Comparison of ENCODE assay signal across 9 cellular contexts in the genomic region with DNA sequence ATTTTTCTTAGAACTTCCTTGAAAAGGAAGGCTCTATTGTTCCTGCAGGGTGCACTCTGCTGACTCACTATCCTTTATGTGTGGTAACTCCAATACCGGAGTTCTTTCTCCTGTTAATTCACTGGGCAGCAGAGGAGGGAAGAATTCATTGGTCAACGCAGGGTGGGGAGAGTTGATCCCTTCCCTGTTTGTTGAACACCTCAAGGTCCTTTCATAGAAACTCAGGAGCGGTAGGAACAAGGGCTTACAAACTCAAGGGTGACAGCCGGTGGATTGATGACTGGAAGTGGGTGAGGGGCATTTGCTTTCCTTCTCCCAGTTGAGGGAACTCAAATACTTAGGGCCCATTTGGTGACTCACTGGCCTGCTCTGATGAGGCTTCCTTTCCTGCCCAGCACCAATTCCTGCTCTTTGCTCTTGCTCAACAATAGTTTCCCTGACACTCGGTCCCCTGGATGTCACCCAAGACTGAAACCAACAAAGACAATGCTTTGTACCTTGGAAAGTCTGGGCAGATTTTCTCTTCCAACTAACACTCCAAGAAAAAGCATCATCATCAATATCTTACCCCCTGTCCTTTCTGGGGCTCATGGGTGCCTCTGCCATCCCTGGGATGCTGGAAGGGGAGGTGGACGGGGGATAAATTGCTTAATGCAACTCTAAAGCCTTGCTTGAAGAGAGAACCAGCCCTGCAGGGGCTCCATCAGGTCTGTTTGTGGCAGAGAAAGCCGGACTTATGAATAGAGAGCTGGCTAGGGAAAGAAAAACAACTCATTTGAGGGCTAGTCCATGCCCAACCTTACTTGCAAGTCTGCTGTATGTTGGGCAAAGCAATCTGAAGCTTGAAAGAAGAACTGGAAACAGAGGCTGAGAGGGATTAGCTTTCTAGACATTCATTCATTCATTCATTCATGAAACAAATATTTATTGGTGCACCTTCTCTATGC. TPM values are rescaled to one million over a fixed set of nuclear protein-coding genes. Genes with fewer than 3 reads are reported as not detected.
A peak's percentile ranks its signal among the peaks of the same experiment; 100 is the strongest.
DNase-seq lines count a peak whose midpoint lies in the region; ATAC-seq and TF ChIP-seq lines count a peak whose summit lies in the region.
"Had no signal": no experiment of that assay in that cellular context is flagged by ENCODE, and none has a peak within 500 bp of the region (broad histone marks: within the 10 kb centered on the region; RNA-seq: fewer than 3 reads in every experiment).

No MANE protein-coding gene starts in this region.

- H3K27ac ChIP-seq in breast epithelium (peak overlapping the region; percentile 68 to 77), left lung (peak overlapping the region; percentile 66 to 68), Peyer's patch (no peak overlapping the region)

- H3K4me1 ChIP-seq in breast epithelium (peaks cover 4 to 6% of the 10 kb centered on the region in 2 donors), left lung (peaks cover 8 to 16% of the 10 kb centered on the region in 2 donors), Peyer's patch (no peaks in the 10 kb centered on the region)

- ATAC-seq in left lung (peak; percentile 49), GM19397 (IDR thresholded peaks at IDR 0.05; ENCODE audit: unreplicated experiment) (no peak)

- H3K36me3 ChIP-seq in breast epithelium, result no peaks in the 10 kb centered on the region
- no peaks in the 10 kb centered on the region for H3K36me3 ChIP-seq in left lung
- no peaks in the 10 kb centered on the region for H3K36me3 ChIP-seq in Peyer's patch

- DNase-seq in AG08395 (ENCODE audit: low spot score), result peak; percentile 90
- DNase-seq in HT1080 (ENCODE audit: low read depth), result peak; percentile 95
- peak in 1 of 2 donors; percentile 75 for DNase-seq in breast epithelium (ENCODE audit: low spot score in 2 of 2)
- peak in 1 of 2 donors; percentile 56 for DNase-seq in left lung
- no peak for DNase-seq in GM19238 (ENCODE audit: insufficient read length, low spot score)
- no peak for DNase-seq in Peyer's patch
- no peak for DNase-seq in HuH-7.5 (ENCODE audit: low spot score)
- DNase-seq: NCI-H2081 treated with DMSO at 0.1 percent for 48 hours had no signal

- H3K4me3 ChIP-seq in breast epithelium (no peak overlapping the region), left lung (no peak overlapping the region), Peyer's patch (no peak overlapping the region)

- H3K27me3 ChIP-seq in breast epithelium (no peaks in the 10 kb centered on the region), left lung (peaks cover 0 to 6% of the 10 kb centered on the region in 2 donors), Peyer's patch (no peaks in the 10 kb centered on the region)

- intact Hi-C loops in breast epithelium (cut with DNase I; ENCODE audit: low total_unique reads), result no loop called here
- intact Hi-C loops in left lung (cut with DNase I), result no loop called here

- H3K9me3 ChIP-seq in breast epithelium, result no peaks in the 10 kb centered on the region
- H3K9me3 ChIP-seq in left lung, result no peaks in the 10 kb centered on the region
- no peaks in the 10 kb centered on the region for H3K9me3 ChIP-seq in Peyer's patch

- TF ChIP-seq POLR2A in breast epithelium (IDR thresholded peaks at IDR 0.05) (no peak), Peyer's patch (IDR thresholded peaks at IDR 0.05) (no peak)

- TF ChIP-seq CTCF in breast epithelium (IDR thresholded peaks at IDR 0.05), result no peak
- TF ChIP-seq CTCF in left lung (IDR thresholded peaks at IDR 0.05), result no peak
- TF ChIP-seq CTCF in Peyer's patch (IDR thresholded peaks at IDR 0.05), result no peak

RNA-seq across cellular contexts. Expression of gene SLC26A9, which starts 9.3 kb away (rescaled TPM):
- 0.03 and 0.10 TPM in 2 replicates for total RNA-seq in HT1080 (2014; rRNA removed; shearing (Covaris generic))
- polyA plus RNA-seq in HT1080 (2015; cell fraction: cytosol; rRNA removed), result 0.13 and 0.19 TPM in 2 replicates
- polyA plus RNA-seq in HT1080 (2015; cell fraction: nucleus; rRNA removed), result 0.37 and 0.68 TPM in 2 replicates
- not detected for total RNA-seq in breast epithelium
- 10 to 100 TPM in 1 of 2 donors, 1 to 10 TPM in 1; 7.6 to 42.5 TPM for total RNA-seq in left lung
- not detected for total RNA-seq in Peyer's patch

Comparison
In these comparisons a context has a peak if more than half of its experiments do, and no peak if none do; other contexts are left out.
1. DNase-seq: peak in AG08395 (single experiment) and HT1080 (single experiment); none in GM19238 (single experiment), Peyer's patch (0 of 3) and HuH-7.5 (single experiment).
2. H3K27ac ChIP-seq: peak in breast epithelium (2 of 2) and left lung (2 of 2); none in Peyer's patch (0 of 4).